ENCODE assay signal across 8 cellular contexts in genomic region chr20:53914091-53914860, GRCh38.
DNase-seq lines count a peak whose midpoint lies in the region; ATAC-seq, FAIRE-seq and TF ChIP-seq lines count a peak whose summit lies in the region.

No MANE protein-coding gene starts in this region.

- H3K27me3 ChIP-seq in astrocyte (ENCODE audit: insufficient read depth, low read length) (no peaks in the 10 kb centered on the region), mucosa of rectum (ENCODE audit: control insufficient read depth in 2 of 2, insufficient read depth in 2 of 2, low read length in 2 of 2) (no peaks in the 10 kb centered on the region)

- H4K20me1 ChIP-seq in astrocyte (ENCODE audit: insufficient read depth, low read length) = no peaks in the 10 kb centered on the region

- CTCF ChIA-PET in A549 (lab: Yijun Ruan, JAX) = interaction anchor here (0.8 to 6.2 kb wide), 28 partner anchors 8 to 344 kb away, joined by 3 to 140 read pairs (median 10); no protein-coding TSS in a partner anchor

- peak overlapping the region; percentile 86 for H3K9ac ChIP-seq in astrocyte (ENCODE audit: low read length)
- H3K9ac ChIP-seq in mucosa of rectum (ENCODE audit: low read depth in 1 of 2, low read length in 2 of 2) = peak overlapping the region; percentile 77 to 83

- ATAC-seq in A549 (no peak), GM19035 (IDR thresholded peaks at IDR 0.05; ENCODE audit: unreplicated experiment) (no peak), GM19324 (IDR thresholded peaks at IDR 0.05; ENCODE audit: low FRiP score, unreplicated experiment) (no peak)

- H3K9me3 ChIP-seq in A549 = no peaks in the 10 kb centered on the region
- H3K9me3 ChIP-seq in astrocyte (ENCODE audit: insufficient read depth, low read depth, low read length) = no peaks in the 10 kb centered on the region
- no peaks in the 10 kb centered on the region for H3K9me3 ChIP-seq in mucosa of rectum (ENCODE audit: control insufficient read depth in 2 of 2, low read length in 2 of 2)

- H3K79me2 ChIP-seq in astrocyte (ENCODE audit: insufficient read depth, low read length) = no peaks in the 10 kb centered on the region

- TF ChIP-seq EP300 in A549 (IDR thresholded peaks at IDR 0.05) = no peak

- no peak for FAIRE-seq in A549 (lab: Jason Lieb, UNC)
- FAIRE-seq in HTR-8/SVneo (lab: Jason Lieb, UNC) = peak; percentile 38
- FAIRE-seq in astrocyte (lab: Jason Lieb, UNC) = no peak

- H3K4me2 ChIP-seq in A549 = peak overlapping the region; percentile 78
- peak overlapping the region; percentile 87 for H3K4me2 ChIP-seq in astrocyte (ENCODE audit: low read length)

- peaks cover 38% of the 10 kb centered on the region for H3K4me1 Mint-ChIP-seq in astrocyte (ENCODE audit: low read depth, unreplicated experiment)

- TF ChIP-seq POLR2A in A549 (IDR thresholded peaks at IDR 0.05; ENCODE audit: low read length) = no peak

- TF ChIP-seq CTCF in A549 (IDR thresholded peaks at IDR 0.05) = no peak
- TF ChIP-seq CTCF in astrocyte (IDR thresholded peaks at IDR 0.05; ENCODE audit: insufficient read depth, low read depth, low read length) = no peak

- no peaks in the 10 kb centered on the region for H3K36me3 Mint-ChIP-seq in astrocyte (ENCODE audit: low read depth, unreplicated experiment)

- H3K4me3 ChIP-seq in A549 (no peak overlapping the region), astrocyte (ENCODE audit: insufficient read depth, low read depth, low read length) (no peak overlapping the region), mucosa of rectum (ENCODE audit: low read length in 2 of 2) (peak overlapping the region in 1 of 2 donors; percentile 90)

- H3K4me1 ChIP-seq in A549 = peaks cover 31% of the 10 kb centered on the region
- peaks cover 35% of the 10 kb centered on the region for H3K4me1 ChIP-seq in astrocyte (ENCODE audit: insufficient read depth, low read length)
- H3K4me1 ChIP-seq in mucosa of rectum (ENCODE audit: control insufficient read depth in 2 of 2, insufficient read depth in 2 of 2, low read length in 2 of 2) = peaks cover 27 to 37% of the 10 kb centered on the region in 2 donors

- no peaks in the 10 kb centered on the region for H3K36me3 ChIP-seq in astrocyte (ENCODE audit: insufficient read depth, low read length)
- H3K36me3 ChIP-seq in mucosa of rectum (ENCODE audit: control insufficient read depth in 2 of 2, insufficient read depth in 2 of 2, low read length in 2 of 2) = no peaks in the 10 kb centered on the region

- peaks cover 4% of the 10 kb centered on the region for H3K9me3 Mint-ChIP-seq in astrocyte (ENCODE audit: unreplicated experiment)

- no peak for DNase-seq in A549 (ENCODE audit: low read depth in 1 of 2, low spot score in 1 of 2)
- DNase-seq in HTR-8/SVneo (ENCODE audit: insufficient read length, low spot score) = no peak
- DNase-seq in astrocyte (ENCODE audit: low read depth) = peak; percentile 74
- no peak for DNase-seq in stimulated activated CD4-positive, alpha-beta T cell treated with anti-CD3 and anti-CD28 coated beads, Interleukin-4, amount 100 ng/mL, for 4 hours
- DNase-seq in NCI-H2029 treated with DMSO at 0.1 percent for 48 hours (lab: John Stamatoyannopoulos, UW) = no peak

- no peaks in the 10 kb centered on the region for H3K27me3 Mint-ChIP-seq in astrocyte (ENCODE audit: low read depth, unreplicated experiment)

- H3K4me3 Mint-ChIP-seq in astrocyte (ENCODE audit: unreplicated experiment) = no peak overlapping the region

- TF ChIP-seq RAD21 in A549 (conservative IDR thresholded peaks at IDR 0.05 in 1 of 2, IDR thresholded peaks at IDR 0.05 in 1 of 2) = no peak

- peak overlapping the region; percentile 89 to 92 for H3K27ac ChIP-seq in A549
- peak overlapping the region; percentile 91 for H3K27ac ChIP-seq in astrocyte (ENCODE audit: low read depth, low read length)
- peak overlapping the region; percentile 82 to 88 for H3K27ac ChIP-seq in mucosa of rectum (ENCODE audit: low read depth in 2 of 2, low read length in 2 of 2)

- POLR2A ChIA-PET in A549 (lab: Yijun Ruan, JAX) = interaction anchor here (0.7 to 2.5 kb wide), 5 partner anchors 13 to 320 kb away, joined by 4 to 25 read pairs (median 6); partner anchors contain the start of gene ZNF217

- peak overlapping the region; percentile 95 for H3K27ac Mint-ChIP-seq in astrocyte (ENCODE audit: unreplicated experiment)

- H2AFZ ChIP-seq in astrocyte (ENCODE audit: low read depth, low read length) = peak overlapping the region; percentile 52

- 56% methylated on average over 9 of the region's 9 CpGs for WGBS in A549 (ENCODE audit: missing lambda C conversion rate)

TF ChIP-seq in A549, 52 proteins besides CTCF, POLR2A, EP300 and RAD21:
- no peak for TF ChIP-seq POLR2AphosphoS2 (conservative IDR thresholded peaks at IDR 0.05; ENCODE audit: low read length)
- TF ChIP-seq CBX8 (IDR thresholded peaks at IDR 0.05) = no peak
- no peak for TF ChIP-seq GATA3 (IDR thresholded peaks at IDR 0.05; ENCODE audit: borderline replicate concordance)
- TF ChIP-seq ZFP36 (IDR thresholded peaks at IDR 0.05; ENCODE audit: borderline replicate concordance, partially characterized antibody) = no peak
- TF ChIP-seq BCL3 (IDR thresholded peaks at IDR 0.05) = no peak
- TF ChIP-seq SMC3 (IDR thresholded peaks at IDR 0.05) = no peak
- no peak for TF ChIP-seq SREBF2 (IDR thresholded peaks at IDR 0.05)
- TF ChIP-seq ESRRA (IDR thresholded peaks at IDR 0.05; ENCODE audit: borderline replicate concordance, low read length) = no peak
- no peak for TF ChIP-seq PBX3 (IDR thresholded peaks at IDR 0.05)
TF ChIP-seq in A549: peak in this region for 0.
